ENCODE assay signal across 1 cellular context in the genomic region with DNA sequence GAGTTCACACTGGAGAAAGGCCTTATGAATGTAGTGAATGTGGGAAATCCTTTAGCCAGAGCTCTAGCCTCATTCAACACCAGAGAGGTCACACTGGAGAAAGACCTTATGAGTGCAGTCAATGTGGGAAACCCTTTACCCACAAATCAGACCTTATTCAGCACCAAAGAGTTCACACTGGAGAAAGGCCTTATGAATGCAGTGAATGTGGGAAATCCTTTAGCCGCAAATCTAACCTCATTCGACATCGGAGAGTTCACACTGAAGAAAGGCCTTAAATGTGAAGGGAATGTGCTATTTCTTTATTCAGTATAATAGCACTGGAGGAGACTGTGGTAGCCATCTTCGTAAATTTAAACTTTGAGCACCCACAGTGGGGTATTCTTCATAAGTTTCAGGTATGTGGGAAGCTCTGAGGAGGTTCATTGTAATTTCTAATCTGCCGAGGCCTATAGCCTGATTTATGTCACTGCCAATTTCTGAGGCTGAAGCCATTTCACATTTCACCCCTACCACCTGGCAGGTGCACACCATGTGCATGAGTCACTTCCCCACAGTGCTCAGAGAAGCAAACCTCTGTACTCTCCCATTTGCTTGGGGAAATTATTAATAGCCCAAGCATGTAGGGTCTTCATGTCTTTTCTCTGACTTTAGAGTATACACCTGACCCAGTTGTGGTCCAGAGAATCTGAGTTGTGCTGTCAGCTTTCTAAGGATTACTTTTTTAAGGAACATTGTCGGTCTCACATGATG.
TF ChIP-seq lines count a peak whose summit lies in the region.

No MANE protein-coding gene starts in this region.

TF ChIP-seq in HepG2, 621 proteins besides CTCF, POLR2A, EP300 and RAD21:
- TF ChIP-seq, protein P1, sequence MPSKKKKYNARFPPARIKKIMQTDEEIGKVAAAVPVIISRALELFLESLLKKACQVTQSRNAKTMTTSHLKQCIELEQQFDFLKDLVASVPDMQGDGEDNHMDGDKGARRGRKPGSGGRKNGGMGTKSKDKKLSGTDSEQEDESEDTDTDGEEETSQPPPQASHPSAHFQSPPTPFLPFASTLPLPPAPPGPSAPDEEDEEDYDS (CRISPR knock-in tag; IDR thresholded peaks at IDR 0.05) = no peak
- TF ChIP-seq FOSL2 (CRISPR knock-in tag; IDR thresholded peaks at IDR 0.05) = peak; percentile 56; the same call in 1 of the 2 replicates
